In genomic region chr2:240296104-240296406, GRCh38 we compare ENCODE assay signal across 29 cellular contexts.
"Had no signal": no experiment of that assay in that cellular context is flagged by ENCODE, and none has a peak within 500 bp of the region (broad histone marks: within the 10 kb centered on the region; RNA-seq: fewer than 3 reads in every experiment).

No MANE protein-coding gene starts in this region.

- H3K9me3 ChIP-seq: adrenal gland, heart right ventricle, lower lobe of right lung, ovary, sigmoid colon, vagina had no signal

- H3K4me3 ChIP-seq: adrenal gland, heart right ventricle, lower lobe of right lung, ovary, sigmoid colon, vagina had no signal

- H3K4me1 ChIP-seq: adrenal gland, foreskin keratinocyte, lower lobe of right lung, sigmoid colon, vagina had no signal

- ATAC-seq: activated CD8-positive, alpha-beta memory T cell treated with anti-CD3 and anti-CD28 coated beads, Interleukin-2, amount 10 ng/mL, durations not matched to agents 7 days and 5 days; activated T-cell treated with anti-CD3 and anti-CD28 coated beads, Interleukin-2, amount 50 U/mL, for 72 hours; esophagus mucosa; foreskin keratinocyte; lower lobe of right lung; natural killer cell; stimulated activated effector memory CD8-positive, alpha-beta T cell treated with anti-CD3 and anti-CD28 coated beads, Interleukin-12 subunit alpha, Interleukin-12 subunit beta, amount 100 ng/mL, for 72 hours had no signal

- H3K4me3 Mint-ChIP-seq: activated CD4-positive, alpha-beta memory T cell treated with anti-CD3 and anti-CD28 coated beads, Interleukin-2, amount 10 ng/mL, durations not matched to agents 7 days and 5 days; activated CD4-positive, alpha-beta T cell treated with anti-CD3 and anti-CD28 coated beads, Interleukin-2, amount 10 ng/mL, durations not matched to agents 7 days and 5 days; activated CD8-positive, alpha-beta memory T cell treated with anti-CD3 and anti-CD28 coated beads, Interleukin-2, amount 10 ng/mL, durations not matched to agents 7 days and 5 days; activated naive CD8-positive, alpha-beta T cell treated with anti-CD3 and anti-CD28 coated beads for 36 hours; activated T-cell treated with anti-CD3 and anti-CD28 coated beads, Interleukin-2, amount 50 U/mL, for 72 hours; dendritic cell treated with granulocyte-macrophage colony-stimulating factor and Interleukin-4, amounts not matched to agents 40 ng/mL and 50 ng/mL, for 4 days; endodermal cell; natural killer cell; stimulated activated effector memory CD8-positive, alpha-beta T cell treated with anti-CD3 and anti-CD28 coated beads, Interleukin-12 subunit alpha, Interleukin-12 subunit beta, amount 100 ng/mL, for 72 hours; stimulated activated naive CD8-positive, alpha-beta T cell treated with anti-CD3 and anti-CD28 coated beads, Interleukin-15, Interleukin-2, amounts not matched to agents 100 ng/mL and 50 ng/mL, for 24 hours; type B pancreatic cell had no signal

- H3K4me1 Mint-ChIP-seq: activated CD4-positive, alpha-beta memory T cell treated with anti-CD3 and anti-CD28 coated beads, Interleukin-2, amount 10 ng/mL, durations not matched to agents 7 days and 5 days; activated CD4-positive, alpha-beta T cell treated with anti-CD3 and anti-CD28 coated beads, Interleukin-2, amount 10 ng/mL, durations not matched to agents 7 days and 5 days; activated CD8-positive, alpha-beta memory T cell treated with anti-CD3 and anti-CD28 coated beads, Interleukin-2, amount 10 ng/mL, durations not matched to agents 7 days and 5 days; activated naive CD8-positive, alpha-beta T cell treated with anti-CD3 and anti-CD28 coated beads for 36 hours; natural killer cell; stimulated activated effector memory CD8-positive, alpha-beta T cell treated with anti-CD3 and anti-CD28 coated beads, Interleukin-12 subunit alpha, Interleukin-12 subunit beta, amount 100 ng/mL, for 72 hours had no signal

- H3K36me3 ChIP-seq: adrenal gland, brain microvascular endothelial cell, heart right ventricle, lower lobe of right lung, ovary, sigmoid colon, vagina had no signal

- H3K27ac Mint-ChIP-seq: activated CD4-positive, alpha-beta memory T cell treated with anti-CD3 and anti-CD28 coated beads, Interleukin-2, amount 10 ng/mL, durations not matched to agents 7 days and 5 days; activated CD4-positive, alpha-beta T cell treated with anti-CD3 and anti-CD28 coated beads, Interleukin-2, amount 10 ng/mL, durations not matched to agents 7 days and 5 days; activated CD8-positive, alpha-beta memory T cell treated with anti-CD3 and anti-CD28 coated beads, Interleukin-2, amount 10 ng/mL, durations not matched to agents 7 days and 5 days; activated naive CD8-positive, alpha-beta T cell treated with anti-CD3 and anti-CD28 coated beads for 36 hours; activated T-cell treated with anti-CD3 and anti-CD28 coated beads, Interleukin-2, amount 50 U/mL, for 72 hours; dendritic cell treated with granulocyte-macrophage colony-stimulating factor and Interleukin-4, amounts not matched to agents 40 ng/mL and 50 ng/mL, for 4 days; endodermal cell; natural killer cell; progenitor cell of endocrine pancreas; stimulated activated effector memory CD8-positive, alpha-beta T cell treated with anti-CD3 and anti-CD28 coated beads, Interleukin-12 subunit alpha, Interleukin-12 subunit beta, amount 100 ng/mL, for 72 hours; stimulated activated naive CD8-positive, alpha-beta T cell treated with anti-CD3 and anti-CD28 coated beads, Interleukin-15, Interleukin-2, amounts not matched to agents 100 ng/mL and 50 ng/mL, for 24 hours; type B pancreatic cell had no signal

- DNase-seq: activated CD4-positive, alpha-beta T cell treated with anti-CD3 and anti-CD28 coated beads for 1 hour; activated CD4-positive, alpha-beta T cell treated with anti-CD3 and anti-CD28 coated beads, Interleukin-2, amount 10 ng/mL, durations not matched to agents 7 days and 5 days; activated CD8-positive, alpha-beta memory T cell treated with anti-CD3 and anti-CD28 coated beads, Interleukin-2, amount 10 ng/mL, durations not matched to agents 7 days and 5 days; activated naive CD4-positive, alpha-beta T cell; activated naive CD8-positive, alpha-beta T cell treated with anti-CD3 and anti-CD28 coated beads for 36 hours; activated T-cell treated with anti-CD3 and anti-CD28 coated beads, Interleukin-2, amount 50 U/mL, for 72 hours; aorta; brain microvascular endothelial cell; foreskin keratinocyte; heart right ventricle; lower lobe of right lung; mesenchymal stem cell; natural killer cell; ovary; sigmoid colon; small intestine; stimulated activated CD4-positive, alpha-beta T cell treated with anti-CD3 and anti-CD28 coated beads, Interleukin-4, amount 100 ng/mL, for 24 hours; substantia nigra; T-helper 2 cell had no signal

- H3K27ac ChIP-seq: brain microvascular endothelial cell, foreskin keratinocyte, lower lobe of right lung, ovary, sigmoid colon, vagina had no signal

- H3K36me3 Mint-ChIP-seq: activated CD8-positive, alpha-beta memory T cell treated with anti-CD3 and anti-CD28 coated beads, Interleukin-2, amount 10 ng/mL, durations not matched to agents 7 days and 5 days; activated naive CD8-positive, alpha-beta T cell treated with anti-CD3 and anti-CD28 coated beads for 36 hours; natural killer cell; stimulated activated effector memory CD8-positive, alpha-beta T cell treated with anti-CD3 and anti-CD28 coated beads, Interleukin-12 subunit alpha, Interleukin-12 subunit beta, amount 100 ng/mL, for 72 hours; type B pancreatic cell had no signal

- FAIRE-seq: small intestine had no signal

- H3K9me3 Mint-ChIP-seq: activated CD4-positive, alpha-beta memory T cell treated with anti-CD3 and anti-CD28 coated beads, Interleukin-2, amount 10 ng/mL, durations not matched to agents 7 days and 5 days; activated CD4-positive, alpha-beta T cell treated with anti-CD3 and anti-CD28 coated beads, Interleukin-2, amount 10 ng/mL, durations not matched to agents 7 days and 5 days; activated naive CD8-positive, alpha-beta T cell treated with anti-CD3 and anti-CD28 coated beads for 36 hours; activated T-cell treated with anti-CD3 and anti-CD28 coated beads, Interleukin-2, amount 50 U/mL, for 72 hours; dendritic cell treated with granulocyte-macrophage colony-stimulating factor and Interleukin-4, amounts not matched to agents 40 ng/mL and 50 ng/mL, for 4 days; endodermal cell; natural killer cell; stimulated activated effector memory CD8-positive, alpha-beta T cell treated with anti-CD3 and anti-CD28 coated beads, Interleukin-12 subunit alpha, Interleukin-12 subunit beta, amount 100 ng/mL, for 72 hours; stimulated activated naive CD8-positive, alpha-beta T cell treated with anti-CD3 and anti-CD28 coated beads, Interleukin-15, Interleukin-2, amounts not matched to agents 100 ng/mL and 50 ng/mL, for 24 hours; type B pancreatic cell had no signal

- H3K27me3 Mint-ChIP-seq: activated CD4-positive, alpha-beta memory T cell treated with anti-CD3 and anti-CD28 coated beads, Interleukin-2, amount 10 ng/mL, durations not matched to agents 7 days and 5 days; activated CD4-positive, alpha-beta T cell treated with anti-CD3 and anti-CD28 coated beads, Interleukin-2, amount 10 ng/mL, durations not matched to agents 7 days and 5 days; activated CD8-positive, alpha-beta memory T cell treated with anti-CD3 and anti-CD28 coated beads, Interleukin-2, amount 10 ng/mL, durations not matched to agents 7 days and 5 days; dendritic cell treated with granulocyte-macrophage colony-stimulating factor and Interleukin-4, amounts not matched to agents 40 ng/mL and 50 ng/mL, for 4 days; stimulated activated naive CD8-positive, alpha-beta T cell treated with anti-CD3 and anti-CD28 coated beads, Interleukin-15, Interleukin-2, amounts not matched to agents 100 ng/mL and 50 ng/mL, for 24 hours had no signal

- H3K27me3 ChIP-seq: adrenal gland, brain microvascular endothelial cell, heart right ventricle, ovary, sigmoid colon, vagina had no signal
